Comparison of ENCODE assay signal across 1 cellular context in the genomic region with DNA sequence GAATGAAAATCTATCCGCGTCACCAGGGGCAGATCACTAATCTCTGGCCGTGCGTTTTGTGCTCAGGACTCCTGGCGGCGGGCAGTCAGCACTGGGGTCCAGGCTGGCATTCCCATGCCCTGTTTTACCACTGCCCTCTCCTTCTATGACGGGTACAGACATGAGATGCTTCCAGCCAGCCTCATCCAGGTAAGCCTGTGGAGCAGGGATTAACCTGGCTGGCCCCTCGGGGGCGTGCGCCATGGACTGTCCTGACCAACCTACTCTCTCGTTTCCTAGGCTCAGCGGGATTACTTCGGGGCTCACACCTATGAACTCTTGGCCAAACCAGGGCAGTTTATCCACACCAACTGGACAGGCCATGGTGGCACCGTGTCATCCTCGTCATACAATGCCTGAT.
TF ChIP-seq lines count a peak whose summit lies in the region.

No MANE protein-coding gene starts in this region.

TF ChIP-seq in GM23338, 12 proteins besides CTCF, POLR2A, EP300 and RAD21:
- TF ChIP-seq ZNF114 (CRISPR knock-in tag; IDR thresholded peaks at IDR 0.05) (no peak), ETS1 (IDR thresholded peaks at IDR 0.05) (no peak), EZH2 (IDR thresholded peaks at IDR 0.05; ENCODE audit: low read depth, unreplicated experiment) (no peak), CREB1 (CRISPR knock-in tag; IDR thresholded peaks at IDR 0.05; ENCODE audit: low read depth) (no peak), POLR2AphosphoS5 (IDR thresholded peaks at IDR 0.05; ENCODE audit: low read depth) (no peak), REST (IDR thresholded peaks at IDR 0.05; ENCODE audit: unreplicated experiment) (no peak), NANOG (IDR thresholded peaks at IDR 0.05; ENCODE audit: borderline replicate concordance) (no peak)
- TF ChIP-seq, protein P1, sequence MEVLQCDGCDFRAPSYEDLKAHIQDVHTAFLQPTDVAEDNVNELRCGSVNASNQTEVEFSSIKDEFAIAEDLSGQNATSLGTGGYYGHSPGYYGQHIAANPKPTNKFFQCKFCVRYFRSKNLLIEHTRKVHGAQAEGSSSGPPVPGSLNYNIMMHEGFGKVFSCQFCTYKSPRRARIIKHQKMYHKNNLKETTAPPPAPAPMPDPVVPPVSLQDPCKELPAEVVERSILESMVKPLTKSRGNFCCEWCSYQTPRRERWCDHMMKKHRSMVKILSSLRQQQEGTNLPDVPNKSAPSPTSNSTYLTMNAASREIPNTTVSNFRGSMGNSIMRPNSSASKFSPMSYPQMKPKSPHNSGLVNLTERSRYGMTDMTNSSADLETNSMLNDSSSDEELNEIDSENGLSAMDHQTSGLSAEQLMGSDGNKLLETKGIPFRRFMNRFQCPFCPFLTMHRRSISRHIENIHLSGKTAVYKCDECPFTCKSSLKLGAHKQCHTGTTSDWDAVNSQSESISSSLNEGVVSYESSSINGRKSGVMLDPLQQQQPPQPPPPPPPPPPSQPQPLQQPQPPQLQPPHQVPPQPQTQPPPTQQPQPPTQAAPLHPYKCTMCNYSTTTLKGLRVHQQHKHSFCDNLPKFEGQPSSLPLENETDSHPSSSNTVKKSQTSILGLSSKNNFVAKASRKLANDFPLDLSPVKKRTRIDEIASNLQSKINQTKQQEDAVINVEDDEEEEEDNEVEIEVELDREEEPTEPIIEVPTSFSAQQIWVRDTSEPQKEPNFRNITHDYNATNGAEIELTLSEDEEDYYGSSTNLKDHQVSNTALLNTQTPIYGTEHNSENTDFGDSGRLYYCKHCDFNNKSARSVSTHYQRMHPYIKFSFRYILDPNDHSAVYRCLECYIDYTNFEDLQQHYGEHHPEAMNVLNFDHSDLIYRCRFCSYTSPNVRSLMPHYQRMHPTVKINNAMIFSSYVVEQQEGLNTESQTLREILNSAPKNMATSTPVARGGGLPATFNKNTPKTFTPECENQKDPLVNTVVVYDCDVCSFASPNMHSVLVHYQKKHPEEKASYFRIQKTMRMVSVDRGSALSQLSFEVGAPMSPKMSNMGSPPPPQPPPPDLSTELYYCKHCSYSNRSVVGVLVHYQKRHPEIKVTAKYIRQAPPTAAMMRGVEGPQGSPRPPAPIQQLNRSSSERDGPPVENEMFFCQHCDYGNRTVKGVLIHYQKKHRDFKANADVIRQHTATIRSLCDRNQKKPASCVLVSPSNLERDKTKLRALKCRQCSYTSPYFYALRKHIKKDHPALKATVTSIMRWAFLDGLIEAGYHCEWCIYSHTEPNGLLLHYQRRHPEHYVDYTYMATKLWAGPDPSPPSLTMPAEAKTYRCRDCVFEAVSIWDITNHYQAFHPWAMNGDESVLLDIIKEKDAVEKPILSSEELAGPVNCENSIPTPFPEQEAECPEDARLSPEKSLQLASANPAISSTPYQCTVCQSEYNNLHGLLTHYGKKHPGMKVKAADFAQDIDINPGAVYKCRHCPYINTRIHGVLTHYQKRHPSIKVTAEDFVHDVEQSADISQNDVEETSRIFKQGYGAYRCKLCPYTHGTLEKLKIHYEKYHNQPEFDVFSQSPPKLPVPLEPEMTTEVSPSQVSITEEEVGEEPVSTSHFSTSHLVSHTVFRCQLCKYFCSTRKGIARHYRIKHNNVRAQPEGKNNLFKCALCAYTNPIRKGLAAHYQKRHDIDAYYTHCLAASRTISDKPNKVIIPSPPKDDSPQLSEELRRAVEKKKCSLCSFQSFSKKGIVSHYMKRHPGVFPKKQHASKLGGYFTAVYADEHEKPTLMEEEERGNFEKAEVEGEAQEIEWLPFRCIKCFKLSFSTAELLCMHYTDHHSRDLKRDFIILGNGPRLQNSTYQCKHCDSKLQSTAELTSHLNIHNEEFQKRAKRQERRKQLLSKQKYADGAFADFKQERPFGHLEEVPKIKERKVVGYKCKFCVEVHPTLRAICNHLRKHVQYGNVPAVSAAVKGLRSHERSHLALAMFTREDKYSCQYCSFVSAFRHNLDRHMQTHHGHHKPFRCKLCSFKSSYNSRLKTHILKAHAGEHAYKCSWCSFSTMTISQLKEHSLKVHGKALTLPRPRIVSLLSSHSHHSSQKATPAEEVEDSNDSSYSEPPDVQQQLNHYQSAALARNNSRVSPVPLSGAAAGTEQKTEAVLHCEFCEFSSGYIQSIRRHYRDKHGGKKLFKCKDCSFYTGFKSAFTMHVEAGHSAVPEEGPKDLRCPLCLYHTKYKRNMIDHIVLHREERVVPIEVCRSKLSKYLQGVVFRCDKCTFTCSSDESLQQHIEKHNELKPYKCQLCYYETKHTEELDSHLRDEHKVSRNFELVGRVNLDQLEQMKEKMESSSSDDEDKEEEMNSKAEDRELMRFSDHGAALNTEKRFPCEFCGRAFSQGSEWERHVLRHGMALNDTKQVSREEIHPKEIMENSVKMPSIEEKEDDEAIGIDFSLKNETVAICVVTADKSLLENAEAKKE (CRISPR knock-in tag; IDR thresholded peaks at IDR 0.05): no peak
TF ChIP-seq in GM23338: peak in this region for 0.
